15 cellular contexts compared by ENCODE assay signal in genomic region chr4:84028340-84028739, GRCh38.
"Had no signal": no experiment of that assay in that cellular context is flagged by ENCODE, and none has a peak within 500 bp of the region (broad histone marks: within the 10 kb centered on the region; RNA-seq: fewer than 3 reads in every experiment).

No MANE protein-coding gene starts in this region.

- H3K9me3 Mint-ChIP-seq: activated naive CD4-positive, alpha-beta T cell treated with anti-CD3 and anti-CD28 coated beads, Interleukin-2, amount 50 U/mL, for 24 hours; dendritic cell treated with granulocyte-macrophage colony-stimulating factor and Interleukin-4, amounts not matched to agents 40 ng/mL and 50 ng/mL, for 4 days had no signal

- H3K27me3 Mint-ChIP-seq: dendritic cell treated with granulocyte-macrophage colony-stimulating factor and Interleukin-4, amounts not matched to agents 40 ng/mL and 50 ng/mL, for 4 days; effector memory CD8-positive, alpha-beta T cell; natural killer cell treated with Interleukin-12 subunit alpha and Interleukin-12 subunit beta and Interleukin-15 and Interleukin-18, amount 100 ng/mL, for 72 hours; progenitor cell of endocrine pancreas had no signal

- ATAC-seq: effector memory CD8-positive, alpha-beta T cell; natural killer cell treated with Interleukin-12 subunit alpha and Interleukin-12 subunit beta and Interleukin-15 and Interleukin-18, amount 100 ng/mL, for 72 hours; right cardiac atrium had no signal

- H3K4me1 ChIP-seq: stomach had no signal

- H3K27ac Mint-ChIP-seq: activated naive CD4-positive, alpha-beta T cell treated with anti-CD3 and anti-CD28 coated beads, Interleukin-2, amount 50 U/mL, for 24 hours; brain; dendritic cell treated with granulocyte-macrophage colony-stimulating factor and Interleukin-4, amounts not matched to agents 40 ng/mL and 50 ng/mL, for 4 days; effector memory CD8-positive, alpha-beta T cell; natural killer cell treated with Interleukin-12 subunit alpha and Interleukin-12 subunit beta and Interleukin-15 and Interleukin-18, amount 100 ng/mL, for 72 hours; progenitor cell of endocrine pancreas had no signal

- H3K27ac ChIP-seq: stomach, thoracic aorta had no signal

- H3K36me3 Mint-ChIP-seq: activated naive CD4-positive, alpha-beta T cell treated with anti-CD3 and anti-CD28 coated beads, Interleukin-2, amount 50 U/mL, for 24 hours; brain; natural killer cell treated with Interleukin-12 subunit alpha and Interleukin-12 subunit beta and Interleukin-15 and Interleukin-18, amount 100 ng/mL, for 72 hours had no signal

- DNase-seq: activated CD4-positive, alpha-beta T cell treated with anti-CD3 and anti-CD28 coated beads, Interleukin-2, amount 50 U/mL, for 1 hour; amygdala; effector memory CD8-positive, alpha-beta T cell; erythroblast; hippocampal formation; occipital lobe; right cardiac atrium; small intestine; stomach had no signal

- H3K27me3 ChIP-seq: stomach had no signal

- H3K9me3 ChIP-seq: stomach, thoracic aorta had no signal

- H3K4me3 ChIP-seq: stomach, thoracic aorta had no signal

- H3K36me3 ChIP-seq: stomach, thoracic aorta had no signal

- H3K4me3 Mint-ChIP-seq: activated naive CD4-positive, alpha-beta T cell treated with anti-CD3 and anti-CD28 coated beads, Interleukin-2, amount 50 U/mL, for 24 hours; brain; dendritic cell treated with granulocyte-macrophage colony-stimulating factor and Interleukin-4, amounts not matched to agents 40 ng/mL and 50 ng/mL, for 4 days; effector memory CD8-positive, alpha-beta T cell; natural killer cell treated with Interleukin-12 subunit alpha and Interleukin-12 subunit beta and Interleukin-15 and Interleukin-18, amount 100 ng/mL, for 72 hours had no signal

- H3K4me1 Mint-ChIP-seq: activated naive CD4-positive, alpha-beta T cell treated with anti-CD3 and anti-CD28 coated beads, Interleukin-2, amount 50 U/mL, for 24 hours; brain had no signal
